In genomic region chr20:433300-433975, GRCh38 we compare ENCODE assay signal across 8 cellular contexts. TPM values are rescaled to one million over a fixed set of nuclear protein-coding genes. Genes with fewer than 3 reads are reported as not detected.
A peak's percentile ranks its signal among the peaks of the same experiment; 100 is the strongest.
DNase-seq lines count a peak whose midpoint lies in the region; ATAC-seq and TF ChIP-seq lines count a peak whose summit lies in the region.

No MANE protein-coding gene starts in this region.

- CTCF ChIA-PET in activated naive CD4-positive, alpha-beta T cell treated with anti-CD3 and anti-CD28 coated beads for 36 hours (lab: Charles Lee): interaction anchor here (1.4 to 3.0 kb wide), 3 partner anchors 26 to 81 kb away, joined by 3 to 15 read pairs (median 5); no protein-coding TSS in a partner anchor

- 69 to 79% methylated on average over 12 of the region's 12 CpGs for WGBS in tibial nerve, 2 donors

- H3K27me3 ChIP-seq in GM06990 (replicated peaks; ENCODE audit: control insufficient read depth, insufficient read depth, low read length) (no peaks in the 10 kb centered on the region), skeletal muscle tissue (ENCODE audit: control insufficient read depth in 3 of 3, insufficient read depth in 3 of 3, low read length in 3 of 3) (no peaks in the 10 kb centered on the region), tibial artery (no peaks in the 10 kb centered on the region), tibial nerve (no peaks in the 10 kb centered on the region)

- H3K9me3 Mint-ChIP-seq in activated naive CD4-positive, alpha-beta T cell treated with anti-CD3 and anti-CD28 coated beads for 36 hours: no peaks in the 10 kb centered on the region

- no peaks in the 10 kb centered on the region for H3K27me3 Mint-ChIP-seq in activated naive CD4-positive, alpha-beta T cell treated with anti-CD3 and anti-CD28 coated beads for 36 hours (ENCODE audit: low read depth)

- DNase-seq in GM06990 (ENCODE audit: extremely low read depth, insufficient read length) (peak; percentile 71), M059J (ENCODE audit: low read depth) (peak; percentile 63), tibial artery (no peak), NCI-H226 (no peak), tibial nerve (ENCODE audit: low spot score in 2 of 2) (no peak)
- peak; percentile 80 for DNase-seq in activated naive CD4-positive, alpha-beta T cell treated with anti-CD3 and anti-CD28 coated beads for 36 hours

- H3K9me3 ChIP-seq in skeletal muscle tissue (ENCODE audit: control insufficient read depth in 3 of 3, low read length in 3 of 3) (no peaks in the 10 kb centered on the region), tibial artery (no peaks in the 10 kb centered on the region), tibial nerve (no peaks in the 10 kb centered on the region)

- H3K27ac ChIP-seq in skeletal muscle tissue (ENCODE audit: low read depth, low read length): peak overlapping the region; percentile 58
- no peak overlapping the region for H3K27ac ChIP-seq in tibial artery
- peak overlapping the region in 1 of 4 donors; percentile 19 for H3K27ac ChIP-seq in tibial nerve

- H3K4me3 ChIP-seq in GM06990 (replicated peaks; ENCODE audit: low read depth, low read length) (peak overlapping the region; percentile 2; the same call in 1 of the 2 replicates), skeletal muscle tissue (ENCODE audit: low read length in 3 of 3) (no peak overlapping the region), tibial artery (no peak overlapping the region), tibial nerve (no peak overlapping the region)

- peaks cover 59% of the 10 kb centered on the region for H3K4me1 Mint-ChIP-seq in activated naive CD4-positive, alpha-beta T cell treated with anti-CD3 and anti-CD28 coated beads for 36 hours (ENCODE audit: low read depth)

- TF ChIP-seq EP300 in tibial nerve (IDR thresholded peaks at IDR 0.05): no peak

- H3K27ac Mint-ChIP-seq in activated naive CD4-positive, alpha-beta T cell treated with anti-CD3 and anti-CD28 coated beads for 36 hours: peak overlapping the region; percentile 97

- peak overlapping the region in 2 of 3 donors; percentile 12 to 54 for H3K9ac ChIP-seq in skeletal muscle tissue (ENCODE audit: low read depth in 1 of 3, low read length in 3 of 3)

- ATAC-seq in GM21717 (IDR thresholded peaks at IDR 0.05; ENCODE audit: unreplicated experiment): peak; percentile 80

- no peak for TF ChIP-seq POLR2A in tibial nerve (IDR thresholded peaks at IDR 0.05)

- H3K4me1 ChIP-seq in skeletal muscle tissue (ENCODE audit: control insufficient read depth in 3 of 3, insufficient read depth in 3 of 3, low read length in 3 of 3) (peaks cover 21 to 39% (median 27%) of the 10 kb centered on the region in 3 donors), tibial artery (no peaks in the 10 kb centered on the region), tibial nerve (peaks cover 0 to 2% (median 0%) of the 10 kb centered on the region in 4 donors)

- H3K36me3 Mint-ChIP-seq in activated naive CD4-positive, alpha-beta T cell treated with anti-CD3 and anti-CD28 coated beads for 36 hours (ENCODE audit: low read depth): peaks cover 50% of the 10 kb centered on the region

- intact Hi-C loops in activated naive CD4-positive, alpha-beta T cell treated with anti-CD3 and anti-CD28 coated beads for 36 hours (cut with micrococcal nuclease): loop anchor here (1.0 kb wide), 2 partner anchors 26 to 110 kb away; partner anchors contain the start of gene CSNK2A1
- intact Hi-C loops in tibial artery (cut with DNase I; ENCODE audit: low total_unique reads): no loop called here

- H3K4me3 Mint-ChIP-seq in activated naive CD4-positive, alpha-beta T cell treated with anti-CD3 and anti-CD28 coated beads for 36 hours: peak overlapping the region; percentile 55

- TF ChIP-seq CTCF in GM06990 (IDR thresholded peaks at IDR 0.05; ENCODE audit: insufficient read depth, low read length, poor library complexity, severe bottlenecking): no peak
- no peak for TF ChIP-seq CTCF in tibial artery (IDR thresholded peaks at IDR 0.05)
- TF ChIP-seq CTCF in tibial nerve (IDR thresholded peaks at IDR 0.05): no peak

- H3K36me3 ChIP-seq in GM06990 (ENCODE audit: control insufficient read depth, insufficient read depth, low read length): peaks cover 43% of the 10 kb centered on the region
- H3K36me3 ChIP-seq in skeletal muscle tissue (ENCODE audit: control insufficient read depth in 3 of 3, insufficient read depth in 3 of 3, low read length in 3 of 3): peaks cover 61 to 67% (median 63%) of the 10 kb centered on the region in 3 donors
- peaks cover 53 to 93% (median 67%) of the 10 kb centered on the region in 3 donors for H3K36me3 ChIP-seq in tibial artery
- peaks cover 0 to 91% (median 31%) of the 10 kb centered on the region in 3 donors for H3K36me3 ChIP-seq in tibial nerve

RNA-seq across cellular contexts. Expression of gene RBCK1, which starts 25.3 kb away (rescaled TPM):
- total RNA-seq in M059J (2014; rRNA removed; shearing (Covaris generic)): 132 and 155 TPM in 2 replicates
- 100 to 1,000 TPM; 150 to 160 TPM for total RNA-seq in activated naive CD4-positive, alpha-beta T cell treated with anti-CD3 and anti-CD28 coated beads for 36 hours
- 29.2 TPM for total RNA-seq in skeletal muscle tissue
- total RNA-seq in tibial nerve: 100 to 1,000 TPM in 3 of 4 donors, 10 to 100 TPM in 1; 93.5 to 149 (median 118) TPM

RNA-seq across cellular contexts. Expression of gene TBC1D20, which starts 28.9 kb away (rescaled TPM):
- total RNA-seq in M059J (2014; rRNA removed; shearing (Covaris generic)): 42.4 and 53.2 TPM in 2 replicates
- total RNA-seq in activated naive CD4-positive, alpha-beta T cell treated with anti-CD3 and anti-CD28 coated beads for 36 hours: 10 to 100 TPM; 16.2 to 17.4 TPM
- total RNA-seq in skeletal muscle tissue (14.1 TPM), tibial nerve (10 to 100 TPM; 38.5 to 52.0 (median 44.3) TPM)

RNA-seq across cellular contexts. Expression of gene TRIB3, which starts 52.9 kb away (rescaled TPM):
- total RNA-seq in M059J (2014; rRNA removed; shearing (Covaris generic)): 34.1 and 35.5 TPM in 2 replicates
- 10 to 100 TPM; 47.4 to 49.2 TPM for total RNA-seq in activated naive CD4-positive, alpha-beta T cell treated with anti-CD3 and anti-CD28 coated beads for 36 hours
- total RNA-seq in skeletal muscle tissue: 7.3 TPM
- total RNA-seq in tibial nerve: 10 to 100 TPM in 1 of 4 donors, 1 to 10 TPM in 3; 4.5 to 10.5 (median 5.9) TPM

Comparison
In these comparisons a context has a peak if more than half of its experiments do, and no peak if none do; other contexts are left out.
1. DNase-seq: peak in GM06990 (single experiment), M059J (single experiment) and activated naive CD4-positive, alpha-beta T cell treated with anti-CD3 and anti-CD28 coated beads for 36 hours (single experiment); none in tibial artery (0 of 2), NCI-H226 (single experiment) and tibial nerve (0 of 2).